Comparison of ENCODE assay signal across 1 cellular context in the genomic region with DNA sequence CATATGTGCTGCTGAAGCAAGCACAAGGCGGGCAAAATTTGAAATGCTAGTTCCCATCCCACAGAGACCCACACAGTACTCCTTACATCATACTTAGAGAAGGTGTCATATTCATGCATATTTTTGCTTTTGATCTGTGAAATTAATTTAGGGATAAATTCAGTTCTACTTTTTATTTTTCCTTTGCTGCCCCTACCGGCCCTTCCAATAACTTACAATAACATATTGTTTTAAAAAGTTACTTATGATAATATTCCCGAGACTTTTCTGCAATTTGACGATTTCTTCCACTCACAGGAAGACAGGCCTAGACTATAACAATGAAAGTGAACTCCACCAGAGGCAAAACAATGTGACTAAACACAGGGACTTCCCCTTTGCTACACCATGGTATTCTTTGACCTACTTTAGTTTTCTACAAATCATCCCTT.
TF ChIP-seq lines count a peak whose summit lies in the region.

No MANE protein-coding gene starts in this region.

TF ChIP-seq in IMR-90, 13 proteins besides CTCF, POLR2A, EP300 and RAD21:
- TF ChIP-seq RCOR1 (IDR thresholded peaks at IDR 0.05; ENCODE audit: insufficient replicate concordance, low read length), result no peak
- TF ChIP-seq SMC3 (IDR thresholded peaks at IDR 0.05; ENCODE audit: low read depth, low read length), result no peak
- no peak for TF ChIP-seq BHLHE40 (IDR thresholded peaks at IDR 0.05; ENCODE audit: low read depth, low read length)
- TF ChIP-seq NFE2L2 (IDR thresholded peaks at IDR 0.05; ENCODE audit: low read depth, low read length), result no peak
- TF ChIP-seq, protein P1, sequence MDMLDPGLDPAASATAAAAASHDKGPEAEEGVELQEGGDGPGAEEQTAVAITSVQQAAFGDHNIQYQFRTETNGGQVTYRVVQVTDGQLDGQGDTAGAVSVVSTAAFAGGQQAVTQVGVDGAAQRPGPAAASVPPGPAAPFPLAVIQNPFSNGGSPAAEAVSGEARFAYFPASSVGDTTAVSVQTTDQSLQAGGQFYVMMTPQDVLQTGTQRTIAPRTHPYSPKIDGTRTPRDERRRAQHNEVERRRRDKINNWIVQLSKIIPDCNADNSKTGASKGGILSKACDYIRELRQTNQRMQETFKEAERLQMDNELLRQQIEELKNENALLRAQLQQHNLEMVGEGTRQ (IDR thresholded peaks at IDR 0.05; ENCODE audit: low read depth, low read length), result no peak
- no peak for TF ChIP-seq FOS (IDR thresholded peaks at IDR 0.05; ENCODE audit: low read depth, low read length)
- no peak for TF ChIP-seq CHD1 (IDR thresholded peaks at IDR 0.05; ENCODE audit: low read depth, low read length)
- TF ChIP-seq MXI1 (IDR thresholded peaks at IDR 0.05; ENCODE audit: borderline replicate concordance, low read depth, low read length), result no peak
- TF ChIP-seq CEBPB (IDR thresholded peaks at IDR 0.05; ENCODE audit: low read depth, low read length), result no peak
- no peak for TF ChIP-seq MAFK (IDR thresholded peaks at IDR 0.05; ENCODE audit: low read depth, low read length)
- TF ChIP-seq MAZ (IDR thresholded peaks at IDR 0.05; ENCODE audit: borderline replicate concordance, low read depth, low read length), result no peak
